ENCODE assay signal across 8 cellular contexts in genomic region chr16:68257906-68258800, GRCh38. TPM values are rescaled to one million over a fixed set of nuclear protein-coding genes. Genes with fewer than 3 reads are reported as not detected.
DNase-seq lines count a peak whose midpoint lies in the region; ATAC-seq and TF ChIP-seq lines count a peak whose summit lies in the region.

No MANE protein-coding gene starts in this region.

- H3K4me3 ChIP-seq in lower leg skin (ENCODE audit: low read depth, poor library complexity, severe bottlenecking) = no peak overlapping the region

- no peaks in the 10 kb centered on the region for H3K27me3 Mint-ChIP-seq in activated naive CD8-positive, alpha-beta T cell treated with anti-CD3 and anti-CD28 coated beads, Interleukin-2, amount 50 U/mL, for 24 hours
- H3K27me3 Mint-ChIP-seq in activated naive CD8-positive, alpha-beta T cell treated with anti-CD3 and anti-CD28 coated beads for 36 hours = no peaks in the 10 kb centered on the region
- H3K27me3 Mint-ChIP-seq in type B pancreatic cell = no peaks in the 10 kb centered on the region

- intact Hi-C loops in lower leg skin (cut with DNase I; ENCODE audit: low total_unique reads) = no loop called here

- H3K27ac Mint-ChIP-seq in activated naive CD8-positive, alpha-beta T cell treated with anti-CD3 and anti-CD28 coated beads, Interleukin-2, amount 50 U/mL, for 24 hours = peak overlapping the region; percentile 34
- H3K27ac Mint-ChIP-seq in activated naive CD8-positive, alpha-beta T cell treated with anti-CD3 and anti-CD28 coated beads for 36 hours = no peak overlapping the region
- H3K27ac Mint-ChIP-seq in type B pancreatic cell = peak overlapping the region; percentile 77

- no peak for ATAC-seq in activated naive CD8-positive, alpha-beta T cell treated with anti-CD3 and anti-CD28 coated beads, Interleukin-2, amount 50 U/mL, for 24 hours
- ATAC-seq in SK-N-SH treated with all-trans-retinoic acid at 6 μM for 48 hours (peak; percentile 67), HG03439 (IDR thresholded peaks at IDR 0.05; ENCODE audit: unreplicated experiment) (no peak), GM18505 (IDR thresholded peaks at IDR 0.05; ENCODE audit: unreplicated experiment) (no peak)

- TF ChIP-seq CTCF in type B pancreatic cell (conservative IDR thresholded peaks at IDR 0.05) = no peak
- no peak for TF ChIP-seq CTCF in lower leg skin (IDR thresholded peaks at IDR 0.05)

- 55 to 64% methylated on average over 11 of the region's 13 CpGs for WGBS in lower leg skin, 2 donors

- H3K4me3 Mint-ChIP-seq in activated naive CD8-positive, alpha-beta T cell treated with anti-CD3 and anti-CD28 coated beads, Interleukin-2, amount 50 U/mL, for 24 hours = no peak overlapping the region
- H3K4me3 Mint-ChIP-seq in activated naive CD8-positive, alpha-beta T cell treated with anti-CD3 and anti-CD28 coated beads for 36 hours = no peak overlapping the region
- H3K4me3 Mint-ChIP-seq in type B pancreatic cell = no peak overlapping the region

- no peak for TF ChIP-seq POLR2A in lower leg skin (IDR thresholded peaks at IDR 0.05)
- TF ChIP-seq POLR2A in GM18505 (IDR thresholded peaks at IDR 0.05; ENCODE audit: borderline replicate concordance, extremely low read depth, insufficient read depth, insufficient read length) = no peak

- no peak for DNase-seq in activated naive CD8-positive, alpha-beta T cell treated with anti-CD3 and anti-CD28 coated beads, Interleukin-2, amount 50 U/mL, for 24 hours
- DNase-seq in activated naive CD8-positive, alpha-beta T cell treated with anti-CD3 and anti-CD28 coated beads for 36 hours = no peak
- DNase-seq in islet precursor cell (peak; percentile 77), type B pancreatic cell (ENCODE audit: extremely low spot score, unreplicated experiment) (no peak), lower leg skin (ENCODE audit: low spot score in 2 of 2) (no peak)

- H3K4me1 Mint-ChIP-seq in activated naive CD8-positive, alpha-beta T cell treated with anti-CD3 and anti-CD28 coated beads, Interleukin-2, amount 50 U/mL, for 24 hours = peaks cover 12% of the 10 kb centered on the region
- peaks cover 9% of the 10 kb centered on the region for H3K4me1 Mint-ChIP-seq in activated naive CD8-positive, alpha-beta T cell treated with anti-CD3 and anti-CD28 coated beads for 36 hours
- H3K4me1 Mint-ChIP-seq in type B pancreatic cell (ENCODE audit: unreplicated experiment) = peaks cover 7% of the 10 kb centered on the region

- H3K36me3 Mint-ChIP-seq in activated naive CD8-positive, alpha-beta T cell treated with anti-CD3 and anti-CD28 coated beads, Interleukin-2, amount 50 U/mL, for 24 hours (ENCODE audit: low read depth) = peaks cover 3% of the 10 kb centered on the region
- H3K36me3 Mint-ChIP-seq in activated naive CD8-positive, alpha-beta T cell treated with anti-CD3 and anti-CD28 coated beads for 36 hours = peaks cover 2% of the 10 kb centered on the region
- H3K36me3 Mint-ChIP-seq in type B pancreatic cell = peaks cover 4% of the 10 kb centered on the region

- no peaks in the 10 kb centered on the region for H3K9me3 Mint-ChIP-seq in activated naive CD8-positive, alpha-beta T cell treated with anti-CD3 and anti-CD28 coated beads, Interleukin-2, amount 50 U/mL, for 24 hours
- H3K9me3 Mint-ChIP-seq in activated naive CD8-positive, alpha-beta T cell treated with anti-CD3 and anti-CD28 coated beads for 36 hours = no peaks in the 10 kb centered on the region
- H3K9me3 Mint-ChIP-seq in type B pancreatic cell = no peaks in the 10 kb centered on the region

TF ChIP-seq in SK-N-SH treated with all-trans-retinoic acid at 6 μM for 48 hours, 23 proteins besides CTCF, POLR2A, EP300 and RAD21 (continues in another document):
- TF ChIP-seq, protein P1, sequence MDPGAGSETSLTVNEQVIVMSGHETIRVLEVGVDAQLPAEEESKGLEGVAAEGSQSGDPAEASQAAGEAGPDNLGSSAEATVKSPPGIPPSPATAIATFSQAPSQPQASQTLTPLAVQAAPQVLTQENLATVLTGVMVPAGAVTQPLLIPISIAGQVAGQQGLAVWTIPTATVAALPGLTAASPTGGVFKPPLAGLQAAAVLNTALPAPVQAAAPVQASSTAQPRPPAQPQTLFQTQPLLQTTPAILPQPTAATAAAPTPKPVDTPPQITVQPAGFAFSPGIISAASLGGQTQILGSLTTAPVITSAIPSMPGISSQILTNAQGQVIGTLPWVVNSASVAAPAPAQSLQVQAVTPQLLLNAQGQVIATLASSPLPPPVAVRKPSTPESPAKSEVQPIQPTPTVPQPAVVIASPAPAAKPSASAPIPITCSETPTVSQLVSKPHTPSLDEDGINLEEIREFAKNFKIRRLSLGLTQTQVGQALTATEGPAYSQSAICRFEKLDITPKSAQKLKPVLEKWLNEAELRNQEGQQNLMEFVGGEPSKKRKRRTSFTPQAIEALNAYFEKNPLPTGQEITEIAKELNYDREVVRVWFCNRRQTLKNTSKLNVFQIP (CRISPR knock-in tag; IDR thresholded peaks at IDR 0.05; ENCODE audit: borderline replicate concordance, low read depth) = no peak
- TF ChIP-seq OSR1 (CRISPR knock-in tag; IDR thresholded peaks at IDR 0.05) (no peak), ZNF8 (CRISPR knock-in tag; IDR thresholded peaks at IDR 0.05) (no peak), RARB (CRISPR knock-in tag; IDR thresholded peaks at IDR 0.05) (no peak), CSDC2 (CRISPR knock-in tag; IDR thresholded peaks at IDR 0.05) (no peak), CREB5 (CRISPR knock-in tag; IDR thresholded peaks at IDR 0.05; ENCODE audit: low read depth) (no peak), ESRRG (CRISPR knock-in tag; IDR thresholded peaks at IDR 0.05) (no peak), BACH2 (CRISPR knock-in tag; IDR thresholded peaks at IDR 0.05; ENCODE audit: borderline replicate concordance) (no peak), CSRNP3 (CRISPR knock-in tag; IDR thresholded peaks at IDR 0.05) (no peak), SNAI2 (CRISPR knock-in tag; IDR thresholded peaks at IDR 0.05) (no peak), ARNTL (CRISPR knock-in tag; IDR thresholded peaks at IDR 0.05; ENCODE audit: borderline replicate concordance, low read depth) (no peak), ZNF70 (CRISPR knock-in tag; IDR thresholded peaks at IDR 0.05) (no peak)

RNA-seq across cellular contexts. Expression of gene SLC7A6, which starts 6.2 kb away (rescaled TPM):
- total RNA-seq in activated naive CD8-positive, alpha-beta T cell treated with anti-CD3 and anti-CD28 coated beads for 36 hours = 10 to 100 TPM; 65.9 to 69.9 TPM
- 41.1 and 47.3 TPM in 2 replicates for total RNA-seq in type B pancreatic cell (ENCODE audit: low replicate concordance)
- 10 to 100 TPM; 23.4 to 55.6 (median 37.4) TPM for total RNA-seq in lower leg skin

RNA-seq across cellular contexts. Expression of gene PLA2G15, which starts 13.0 kb away (rescaled TPM):
- 1 to 10 TPM; 7.9 to 8.0 TPM for total RNA-seq in activated naive CD8-positive, alpha-beta T cell treated with anti-CD3 and anti-CD28 coated beads for 36 hours
- 20.1 and 22.1 TPM in 2 replicates for total RNA-seq in type B pancreatic cell (ENCODE audit: low replicate concordance)
- total RNA-seq in lower leg skin = 10 to 100 TPM; 16.4 to 28.6 (median 22.3) TPM

RNA-seq across cellular contexts. Expression of gene ESRP2, which starts 22.2 kb away (rescaled TPM):
- 1 to 10 TPM in 1 of 2 experiments, under 1 TPM in 1; 0.92 to 1.2 TPM for total RNA-seq in activated naive CD8-positive, alpha-beta T cell treated with anti-CD3 and anti-CD28 coated beads for 36 hours
- total RNA-seq in type B pancreatic cell (ENCODE audit: low replicate concordance) (65.6 and 150 TPM in 2 replicates), lower leg skin (100 to 1,000 TPM in 2 of 4 donors, 10 to 100 TPM in 2; 84.3 to 120 (median 97.2) TPM)

RNA-seq across cellular contexts. Expression of gene SLC7A6OS, which starts 52.6 kb away (rescaled TPM):
- total RNA-seq in activated naive CD8-positive, alpha-beta T cell treated with anti-CD3 and anti-CD28 coated beads for 36 hours = 10 to 100 TPM; 23.0 to 23.3 TPM
- total RNA-seq in type B pancreatic cell (ENCODE audit: low replicate concordance) = 17.3 and 21.7 TPM in 2 replicates
- 10 to 100 TPM; 10.1 to 14.9 (median 11.0) TPM for total RNA-seq in lower leg skin

RNA-seq across cellular contexts. Expression of gene PRMT7, which starts 52.7 kb away (rescaled TPM):
- total RNA-seq in activated naive CD8-positive, alpha-beta T cell treated with anti-CD3 and anti-CD28 coated beads for 36 hours = 10 to 100 TPM; 68.9 to 72.0 TPM
- total RNA-seq in type B pancreatic cell (ENCODE audit: low replicate concordance) = 39.1 and 66.9 TPM in 2 replicates
- total RNA-seq in lower leg skin = 10 to 100 TPM; 29.9 to 62.4 (median 45.9) TPM

Comparison
In these comparisons a context has a peak if more than half of its experiments do, and no peak if none do; other contexts are left out.
1. RNA of gene ESRP2, which starts 22.2 kb away (total RNA-seq): 84.3 to 120 TPM in lower leg skin and 65.6 to 150 TPM in type B pancreatic cell; 0.92 to 1.2 TPM in activated naive CD8-positive, alpha-beta T cell treated with anti-CD3 and anti-CD28 coated beads for 36 hours; every median in the first group is over 10 times any median in the second.